1 cellular context compared by ENCODE assay signal in the genomic region with DNA sequence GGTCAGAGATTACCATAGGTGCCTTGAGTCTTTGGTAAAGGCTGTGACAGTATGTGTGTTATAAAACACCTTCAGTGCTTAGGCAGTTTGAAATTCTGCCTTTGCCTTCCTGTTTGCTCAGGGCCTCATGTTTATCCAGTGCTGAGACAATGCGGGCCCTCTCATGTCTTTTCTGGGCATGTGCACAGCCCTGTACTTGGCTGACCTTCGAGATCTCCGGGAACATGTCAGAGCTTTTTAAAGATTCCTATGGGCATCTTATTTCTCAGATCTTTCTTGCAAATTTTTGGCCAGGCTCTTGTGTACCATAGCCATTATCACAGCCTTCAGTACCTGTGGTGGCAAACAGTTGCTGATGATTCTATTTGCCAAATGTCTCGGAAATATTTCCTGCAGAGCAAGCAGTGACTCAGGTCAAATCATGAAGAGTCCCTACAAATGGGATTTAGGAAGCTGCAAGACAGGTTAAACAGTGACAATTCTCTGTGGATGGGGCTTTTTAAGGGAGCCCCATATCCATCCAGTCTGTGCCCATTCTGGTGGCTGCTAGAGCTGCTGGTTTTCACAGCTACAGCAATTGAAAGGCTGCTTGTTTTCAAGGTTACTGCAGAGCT.
TF ChIP-seq lines count a peak whose summit lies in the region.

No MANE protein-coding gene starts in this region.

TF ChIP-seq in HepG2, 621 proteins besides CTCF, POLR2A, EP300 and RAD21 (continued from another document):
- TF ChIP-seq GMEB2 (CRISPR knock-in tag; IDR thresholded peaks at IDR 0.05; ENCODE audit: low read depth), result no peak
- TF ChIP-seq EEA1 (CRISPR knock-in tag; IDR thresholded peaks at IDR 0.05; ENCODE audit: borderline replicate concordance), result no peak
- peak; percentile 24; the same call in 1 of the 2 replicates for TF ChIP-seq ZNF788 (CRISPR knock-in tag; IDR thresholded peaks at IDR 0.05; ENCODE audit: borderline replicate concordance)
- peak; percentile 68; the same call in 1 of the 2 replicates for TF ChIP-seq HOXA3 (CRISPR knock-in tag; IDR thresholded peaks at IDR 0.05)
- TF ChIP-seq ZNF142 (CRISPR knock-in tag; IDR thresholded peaks at IDR 0.05), result no peak
- TF ChIP-seq SRSF4 (IDR thresholded peaks at IDR 0.05; ENCODE audit: low read depth, low read length, poor library complexity, severe bottlenecking), result no peak
- no peak for TF ChIP-seq STAT5B (CRISPR knock-in tag; IDR thresholded peaks at IDR 0.05)
- TF ChIP-seq ESRRA (CRISPR knock-in tag; IDR thresholded peaks at IDR 0.05; ENCODE audit: low read depth), result no peak
- no peak for TF ChIP-seq BRCA1 (CRISPR knock-in tag; IDR thresholded peaks at IDR 0.05)
- TF ChIP-seq ZSCAN22 (CRISPR knock-in tag; IDR thresholded peaks at IDR 0.05), result no peak
- no peak for TF ChIP-seq ATF4 (CRISPR knock-in tag; IDR thresholded peaks at IDR 0.05)
- TF ChIP-seq ZNF891 (CRISPR knock-in tag; IDR thresholded peaks at IDR 0.05), result no peak
- TF ChIP-seq TEAD2 (CRISPR knock-in tag; IDR thresholded peaks at IDR 0.05), result no peak
- TF ChIP-seq ZMYM2 (CRISPR knock-in tag; IDR thresholded peaks at IDR 0.05), result no peak
- no peak for TF ChIP-seq MED8 (CRISPR knock-in tag; IDR thresholded peaks at IDR 0.05; ENCODE audit: insufficient replicate concordance)
- TF ChIP-seq ZFP36L2 (CRISPR knock-in tag; IDR thresholded peaks at IDR 0.05), result no peak
- TF ChIP-seq ZBTB21 (CRISPR knock-in tag; IDR thresholded peaks at IDR 0.05), result no peak
- no peak for TF ChIP-seq MXD4 (CRISPR knock-in tag; IDR thresholded peaks at IDR 0.05)
- TF ChIP-seq ATRX (CRISPR knock-in tag; IDR thresholded peaks at IDR 0.05; ENCODE audit: borderline replicate concordance), result no peak
- no peak for TF ChIP-seq ZNF33B (CRISPR knock-in tag; IDR thresholded peaks at IDR 0.05)
- TF ChIP-seq, protein P1, sequence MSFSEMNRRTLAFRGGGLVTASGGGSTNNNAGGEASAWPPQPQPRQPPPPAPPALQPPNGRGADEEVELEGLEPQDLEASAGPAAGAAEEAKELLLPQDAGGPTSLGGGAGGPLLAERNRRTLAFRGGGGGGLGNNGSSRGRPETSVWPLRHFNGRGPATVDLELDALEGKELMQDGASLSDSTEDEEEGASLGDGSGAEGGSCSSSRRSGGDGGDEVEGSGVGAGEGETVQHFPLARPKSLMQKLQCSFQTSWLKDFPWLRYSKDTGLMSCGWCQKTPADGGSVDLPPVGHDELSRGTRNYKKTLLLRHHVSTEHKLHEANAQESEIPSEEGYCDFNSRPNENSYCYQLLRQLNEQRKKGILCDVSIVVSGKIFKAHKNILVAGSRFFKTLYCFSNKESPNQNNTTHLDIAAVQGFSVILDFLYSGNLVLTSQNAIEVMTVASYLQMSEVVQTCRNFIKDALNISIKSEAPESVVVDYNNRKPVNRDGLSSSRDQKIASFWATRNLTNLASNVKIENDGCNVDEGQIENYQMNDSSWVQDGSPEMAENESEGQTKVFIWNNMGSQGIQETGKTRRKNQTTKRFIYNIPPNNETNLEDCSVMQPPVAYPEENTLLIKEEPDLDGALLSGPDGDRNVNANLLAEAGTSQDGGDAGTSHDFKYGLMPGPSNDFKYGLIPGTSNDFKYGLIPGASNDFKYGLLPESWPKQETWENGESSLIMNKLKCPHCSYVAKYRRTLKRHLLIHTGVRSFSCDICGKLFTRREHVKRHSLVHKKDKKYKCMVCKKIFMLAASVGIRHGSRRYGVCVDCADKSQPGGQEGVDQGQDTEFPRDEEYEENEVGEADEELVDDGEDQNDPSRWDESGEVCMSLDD (CRISPR knock-in tag; IDR thresholded peaks at IDR 0.05; ENCODE audit: borderline replicate concordance), result no peak
